Comparison of ENCODE assay signal across 12 cellular contexts in the genomic region with DNA sequence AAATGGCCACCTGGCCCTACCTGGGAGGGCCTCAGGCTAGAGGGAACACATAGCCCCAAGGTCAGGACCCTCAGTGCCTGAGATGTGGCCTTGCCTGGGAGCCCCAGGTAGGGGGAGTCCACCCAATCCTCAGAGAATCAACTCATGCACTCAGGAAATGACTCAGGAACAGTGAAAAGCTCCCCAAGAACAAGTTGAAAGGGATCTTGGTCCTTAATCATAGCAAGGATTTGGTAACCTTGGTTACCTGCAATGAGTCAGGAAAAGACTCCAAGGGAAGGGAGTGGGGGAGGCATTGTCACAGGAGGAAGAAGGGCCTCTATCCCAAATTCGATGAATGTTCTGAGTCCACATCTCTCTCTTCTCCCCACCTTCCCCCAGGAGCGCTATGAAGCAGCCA. TPM values are rescaled to one million over a fixed set of nuclear protein-coding genes. Genes with fewer than 3 reads are reported as not detected.
DNase-seq lines count a peak whose midpoint lies in the region; ATAC-seq and TF ChIP-seq lines count a peak whose summit lies in the region.
"Had no signal": no experiment of that assay in that cellular context is flagged by ENCODE, and none has a peak within 500 bp of the region (broad histone marks: within the 10 kb centered on the region; RNA-seq: fewer than 3 reads in every experiment).

No MANE protein-coding gene starts in this region.

- H2BK12ac ChIP-seq in mesenchymal stem cell (ENCODE audit: low read length in 2 of 2): no peak overlapping the region

- H2BK15ac ChIP-seq in mesenchymal stem cell (ENCODE audit: low read depth, poor library complexity, severe bottlenecking): peak overlapping the region; percentile 17

- DNase-seq in A673 (ENCODE audit: low spot score) (peak; percentile 44), HCEC 1CT (peak; percentile 80), mesenchymal stem cell (peak; percentile 73), D341Med (ENCODE audit: low spot score) (no peak), GM20000 (ENCODE audit: low spot score) (no peak), NCI-H2227 treated with DMSO at 0.1 percent for 48 hours (lab: John Stamatoyannopoulos, UW) (no peak)
- DNase-seq: activated B cell treated with CpG ODN at 0.5 μM for 24 hours; COR-L47; NCI-H1092 treated with DMSO at 0.1 percent for 48 hours; stimulated activated CD4-positive, alpha-beta T cell treated with anti-CD3 and anti-CD28 coated beads, Interleukin-1b, Interleukin-23, amount 100 ng/mL, for 48 hours had no signal

- H2AK5ac ChIP-seq in mesenchymal stem cell (ENCODE audit: low read length, severe bottlenecking): no peak overlapping the region

- H3K27ac ChIP-seq in A673 (ENCODE audit: low read depth, low read length, poor library complexity, severe bottlenecking) (no peak overlapping the region), mesenchymal stem cell (ENCODE audit: low read length, poor library complexity, severe bottlenecking) (peak overlapping the region; percentile 34)

- H2BK5ac ChIP-seq in mesenchymal stem cell (ENCODE audit: low read depth, low read length, poor library complexity, severe bottlenecking): no peak overlapping the region

- peak overlapping the region in 1 of 2 experiments; percentile 29 for H3K14ac ChIP-seq in mesenchymal stem cell (ENCODE audit: low read length in 2 of 2)

- H3K9me3 Mint-ChIP-seq in brain: no peaks in the 10 kb centered on the region
- H3K9me3 Mint-ChIP-seq: activated B cell treated with CpG ODN at 0.5 μM for 24 hours had no signal

- peak overlapping the region in 1 of 2 experiments; percentile 41 for H3K18ac ChIP-seq in mesenchymal stem cell (ENCODE audit: low read depth in 1 of 2, low read length in 2 of 2)

- peak overlapping the region; percentile 60 for H3K9ac ChIP-seq in mesenchymal stem cell (ENCODE audit: low read length)

- H4K8ac ChIP-seq in mesenchymal stem cell (ENCODE audit: low read length): no peak overlapping the region

- no TSS peak for BruUV-seq in A673 (replicated peaks; lab: Mats Ljungman, UMichigan)

- TF ChIP-seq CTCF in A673 (conservative IDR thresholded peaks at IDR 0.05; ENCODE audit: low read depth, low read length) (no peak), brain (conservative IDR thresholded peaks at IDR 0.05) (no peak), GM20000 (IDR thresholded peaks at IDR 0.05; ENCODE audit: extremely low read depth, missing control alignments) (no peak)

- H3K4me3 Mint-ChIP-seq in brain: no peak overlapping the region
- H3K4me3 Mint-ChIP-seq: activated B cell treated with CpG ODN at 0.5 μM for 24 hours had no signal

- H3K27me3 ChIP-seq in A673 (replicated peaks; ENCODE audit: insufficient read depth, low read depth, low read length, poor library complexity) (no peaks in the 10 kb centered on the region), mesenchymal stem cell (ENCODE audit: control insufficient read depth in 1 of 2, insufficient read depth in 1 of 2, low read length in 2 of 2) (no peaks in the 10 kb centered on the region)

- intact Hi-C loops in A673 (cut with micrococcal nuclease; ENCODE audit: unreplicated experiment): no loop called here

- CTCF ChIA-PET in A673 (lab: Charles Lee): no interaction called here

- peak overlapping the region in 3 of 5 experiments; percentile 42 to 91 (median 66) for H3K27ac Mint-ChIP-seq in brain
- H3K27ac Mint-ChIP-seq: activated B cell treated with CpG ODN at 0.5 μM for 24 hours had no signal

- H2BK120ac ChIP-seq in mesenchymal stem cell (ENCODE audit: low read depth, low read length): no peak overlapping the region

- H3K23ac ChIP-seq in mesenchymal stem cell (ENCODE audit: low read length in 2 of 2): no peak overlapping the region

- H3K4me3 ChIP-seq in A673 (ENCODE audit: low read depth, low read length, poor library complexity, severe bottlenecking) (no peak overlapping the region), mesenchymal stem cell (ENCODE audit: insufficient read depth in 1 of 2, low read depth in 1 of 2, low read length in 2 of 2) (no peak overlapping the region)

- H3K9me3 ChIP-seq in A673 (ENCODE audit: low read depth, low read length, poor library complexity, severe bottlenecking): no peaks in the 10 kb centered on the region
- no peaks in the 10 kb centered on the region for H3K9me3 ChIP-seq in mesenchymal stem cell (ENCODE audit: control insufficient read depth, low read length)

- H4K91ac ChIP-seq in mesenchymal stem cell (ENCODE audit: low read length): no peak overlapping the region

- H3K79me1 ChIP-seq in mesenchymal stem cell (replicated peaks; ENCODE audit: low read length, poor library complexity, severe bottlenecking): peaks cover 5% of the 10 kb centered on the region

- H3K27me3 Mint-ChIP-seq in brain: no peaks in the 10 kb centered on the region
- H3K27me3 Mint-ChIP-seq: activated B cell treated with CpG ODN at 0.5 μM for 24 hours had no signal

- no peak overlapping the region for H3K4ac ChIP-seq in mesenchymal stem cell (ENCODE audit: low read depth in 1 of 2, low read length in 2 of 2)

- H3K4me1 ChIP-seq in A673 (ENCODE audit: insufficient read depth, low read length, poor library complexity, severe bottlenecking) (no peaks in the 10 kb centered on the region), mesenchymal stem cell (ENCODE audit: control insufficient read depth, insufficient read depth, low read depth, low read length) (peaks cover 31% of the 10 kb centered on the region)

- H3K36me3 ChIP-seq in A673 (ENCODE audit: insufficient read depth, low read length, poor library complexity, severe bottlenecking) (peaks cover 63% of the 10 kb centered on the region), mesenchymal stem cell (ENCODE audit: control insufficient read depth in 1 of 2, insufficient read depth in 2 of 2, low read depth in 1 of 2, low read length in 2 of 2) (peaks cover 74 to 82% of the 10 kb centered on the region in 2 experiments)

- POLR2A ChIA-PET in A673 (lab: Charles Lee; ENCODE audit: low non-redundant PET): no interaction called here

- 60% methylated on average over 2 of the region's 2 CpGs for WGBS in mesenchymal stem cell

- no peak for ATAC-seq in GM19351 (IDR thresholded peaks at IDR 0.05; ENCODE audit: unreplicated experiment)

- no peak overlapping the region for H2AFZ ChIP-seq in mesenchymal stem cell (ENCODE audit: low read depth, low read length)

- H3K36me3 Mint-ChIP-seq in brain: peaks cover 61% of the 10 kb centered on the region

- peaks cover 38% of the 10 kb centered on the region for H3K4me1 Mint-ChIP-seq in brain

- H3K4me2 ChIP-seq in mesenchymal stem cell (ENCODE audit: low read length, poor library complexity, severe bottlenecking): no peak overlapping the region

RNA-seq across cellular contexts. Expression of a gene that starts 17.0 kb away (rescaled TPM):
- 192 and 206 TPM in 2 replicates for total RNA-seq in A673 (2021)
- polyA plus RNA-seq in brain (ENCODE audit: insufficient read depth, low read depth, low replicate concordance): 244 TPM
- 97.8 TPM for polyA plus RNA-seq in mesenchymal stem cell (2013, experiment 1 of 2)
- polyA plus RNA-seq in mesenchymal stem cell (2013, experiment 2 of 2): 97.8 TPM

RNA-seq across cellular contexts. Expression of a gene that starts 23.7 kb away (rescaled TPM):
- total RNA-seq in A673 (2021): 86.5 and 86.6 TPM in 2 replicates
- polyA plus RNA-seq in brain (ENCODE audit: insufficient read depth, low read depth, low replicate concordance): 105 TPM
- polyA plus RNA-seq in mesenchymal stem cell (2013, experiment 1 of 2): 78.6 TPM
- polyA plus RNA-seq in mesenchymal stem cell (2013, experiment 2 of 2): 81.9 TPM

RNA-seq across cellular contexts. Expression of a gene that starts 48.0 kb away (rescaled TPM):
- 0.22 and 0.24 TPM in 2 replicates for total RNA-seq in A673 (2021)
- 1.8 TPM for polyA plus RNA-seq in brain (ENCODE audit: insufficient read depth, low read depth, low replicate concordance)
- 0.25 TPM for polyA plus RNA-seq in mesenchymal stem cell (2013, experiment 1 of 2)
- polyA plus RNA-seq in mesenchymal stem cell (2013, experiment 2 of 2): 0.22 TPM

RNA-seq across cellular contexts. Expression of a gene that starts 51.3 kb away (rescaled TPM):
- total RNA-seq in A673 (2021): 133 and 143 TPM in 2 replicates
- polyA plus RNA-seq in brain (ENCODE audit: insufficient read depth, low read depth, low replicate concordance): 59.5 TPM
- 64.5 TPM for polyA plus RNA-seq in mesenchymal stem cell (2013, experiment 1 of 2)
- polyA plus RNA-seq in mesenchymal stem cell (2013, experiment 2 of 2): 60.8 TPM

Comparison
In these comparisons a context has a peak if more than half of its experiments do, and no peak if none do; other contexts are left out.
1. DNase-seq: peak in A673 (single experiment), HCEC 1CT (single experiment) and mesenchymal stem cell (single experiment); none in D341Med (single experiment), GM20000 (single experiment) and NCI-H2227 treated with DMSO at 0.1 percent for 48 hours (single experiment).